ENCODE assay signal across 23 cellular contexts in the genomic region with DNA sequence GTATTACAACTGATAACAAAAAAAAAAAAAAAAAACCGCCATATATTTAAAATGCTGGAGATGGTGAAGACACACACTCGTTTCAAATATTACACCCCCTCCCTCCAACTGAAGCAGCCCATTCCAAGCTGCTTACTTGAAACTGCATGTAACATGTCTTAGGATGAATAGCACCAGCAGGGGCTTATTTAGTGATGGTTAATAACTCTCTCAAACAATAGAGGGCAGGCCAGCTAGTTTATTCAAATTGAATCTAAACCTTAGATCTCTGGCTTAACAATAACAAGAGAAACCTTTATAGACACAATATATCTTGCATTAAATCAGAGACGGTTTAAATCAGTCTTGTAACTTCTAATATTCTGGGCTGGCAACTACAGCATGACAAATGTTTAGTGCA. TPM values are rescaled to one million over a fixed set of nuclear protein-coding genes. Genes with fewer than 3 reads are reported as not detected.
DNase-seq lines count a peak whose midpoint lies in the region; ATAC-seq and TF ChIP-seq lines count a peak whose summit lies in the region.
"Had no signal": no experiment of that assay in that cellular context is flagged by ENCODE, and none has a peak within 500 bp of the region (broad histone marks: within the 10 kb centered on the region; RNA-seq: fewer than 3 reads in every experiment).

No MANE protein-coding gene starts in this region.

- no peaks in the 10 kb centered on the region for H3K9me3 ChIP-seq in GM23248 (ENCODE audit: low read depth)
- no peaks in the 10 kb centered on the region for H3K9me3 ChIP-seq in vagina
- H3K9me3 ChIP-seq: upper lobe of right lung had no signal

- in situ Hi-C loops in ACHN (cut with HindIII; ENCODE audit: low pct_ligation_motif_present, low pct_unique_long_range_greater_than_20kb, low sequenced_read_pairs): no loop called here
- in situ Hi-C loops in GM23248 (cut with MboI): loop anchor here (10.0 kb wide), 1 partner anchor 451 kb away; no protein-coding TSS in a partner anchor

- H3K4me1 ChIP-seq in GM23248 (ENCODE audit: insufficient read depth): peaks cover 6% of the 10 kb centered on the region
- no peaks in the 10 kb centered on the region for H3K4me1 ChIP-seq in vagina
- H3K4me1 ChIP-seq: parathyroid adenoma had no signal

- H3K36me3 ChIP-seq in GM23248 (ENCODE audit: low read depth) (peaks cover 39% of the 10 kb centered on the region), vagina (peaks cover 0 to 48% of the 10 kb centered on the region in 2 donors)

- H3K4me3 ChIP-seq in GM23248: no peak overlapping the region
- H3K4me3 ChIP-seq in fibroblast of mammary gland (ENCODE audit: control insufficient read depth, low read depth, low read length): no peak overlapping the region
- H3K4me3 ChIP-seq in vagina: no peak overlapping the region
- H3K4me3 ChIP-seq: smooth muscle cell, upper lobe of right lung had no signal

- no peak overlapping the region for H3K9ac ChIP-seq in GM23248
- H3K9ac ChIP-seq: parathyroid adenoma had no signal

- intact Hi-C loops in vagina (cut with DNase I): no loop called here

- DNase-seq in ACHN (peak; percentile 31), GM23248 (peak; percentile 15), RKO (ENCODE audit: low spot score) (peak; percentile 39), fibroblast of mammary gland (ENCODE audit: low read depth) (peak; percentile 28), OCI-M2 (lab: John Stamatoyannopoulos, UW; ENCODE audit: unreplicated experiment) (no peak), vagina (ENCODE audit: extremely low spot score in 2 of 2) (no peak), superior temporal gyrus (ENCODE audit: extremely low spot score) (no peak)
- DNase-seq: activated CD8-positive, alpha-beta memory T cell treated with anti-CD3 and anti-CD28 coated beads, Interleukin-2, amount 50 U/mL, for 48 hours; endodermal cell; H7; KG1; kidney glomerular epithelial cell; midbrain; NCI-H1694; upper lobe of right lung had no signal

- H3K27ac ChIP-seq in GM23248: no peak overlapping the region
- no peak overlapping the region for H3K27ac ChIP-seq in vagina
- H3K27ac ChIP-seq: parathyroid adenoma, upper lobe of right lung had no signal

- ATAC-seq in HG03045 (IDR thresholded peaks at IDR 0.05; ENCODE audit: unreplicated experiment): no peak
- ATAC-seq: activated CD4-positive, CD25-positive, alpha-beta regulatory T cell treated with anti-CD3 and anti-CD28 coated beads, Interleukin-2, amount 50 U/mL, for 24 hours; stimulated activated memory B cell treated with anti-CD40 and anti-IgM and Interleukin-4, amounts not matched to agents 10 μg/mL and 1 μg/mL and 100 μg/mL, for 72 hours; upper lobe of right lung had no signal

- H3K27me3 ChIP-seq in GM23248 (replicated peaks; ENCODE audit: insufficient read depth) (no peaks in the 10 kb centered on the region), vagina (no peaks in the 10 kb centered on the region)
- H3K27me3 ChIP-seq: upper lobe of right lung had no signal

- no peak for TF ChIP-seq POLR2A in vagina (IDR thresholded peaks at IDR 0.05)

- H4K20me1 ChIP-seq in GM23248 (ENCODE audit: insufficient read depth): no peaks in the 10 kb centered on the region

- TF ChIP-seq CTCF in fibroblast of mammary gland (conservative IDR thresholded peaks at IDR 0.05; ENCODE audit: control insufficient read depth, insufficient read depth, low read depth, low read length): peak; percentile 9
- no peak for TF ChIP-seq CTCF in vagina (IDR thresholded peaks at IDR 0.05)

- H3K4me2 ChIP-seq in GM23248 (ENCODE audit: unreplicated experiment): no peak overlapping the region
- H3K4me2 ChIP-seq: smooth muscle cell had no signal

- no peaks in the 10 kb centered on the region for H3F3A ChIP-seq in GM23248 (ENCODE audit: insufficient read depth)

- H3K9me2 ChIP-seq in GM23248 (ENCODE audit: insufficient read depth): no peaks in the 10 kb centered on the region

- H2AFZ ChIP-seq in GM23248: no peak overlapping the region
- H2AFZ ChIP-seq: parathyroid adenoma had no signal

- 81 to 87% methylated on average over 3 of the region's 3 CpGs for WGBS in GM23248 (ENCODE audit: low coverage in 1 of 2, low lambda C conversion rate in 2 of 2, missing lambda C conversion rate in 2 of 2), 2 experiments

- peaks cover 34% of the 10 kb centered on the region for H3K79me2 ChIP-seq in GM23248 (ENCODE audit: insufficient read depth)
- H3K79me2 ChIP-seq: parathyroid adenoma had no signal

RNA-seq across cellular contexts. Expression of a gene that starts 9.3 kb away (rescaled TPM):
- 7.8 and 9.7 TPM in 2 replicates for total RNA-seq in GM23248 (2014; rRNA removed; shearing (Covaris generic))
- polyA plus RNA-seq in GM23248 (2016; fragmentation: Nextera tagmentation; extraction: Ambion mirVana): 1.6 and 1.8 TPM in 2 replicates
- 13.8 TPM for total RNA-seq in vagina

RNA-seq across cellular contexts. Expression of a gene that starts 14.3 kb away (rescaled TPM):
- 29.5 and 36.2 TPM in 2 replicates for total RNA-seq in GM23248 (2014; rRNA removed; shearing (Covaris generic))
- polyA plus RNA-seq in GM23248 (2016; fragmentation: Nextera tagmentation; extraction: Ambion mirVana): 43.8 and 45.1 TPM in 2 replicates
- 28.0 TPM for total RNA-seq in vagina

RNA-seq across cellular contexts. Expression of a gene that starts 50.8 kb away (rescaled TPM):
- total RNA-seq in GM23248 (2014; rRNA removed; shearing (Covaris generic)): not detected in 2 replicates
- not detected in 2 replicates for polyA plus RNA-seq in GM23248 (2016; fragmentation: Nextera tagmentation; extraction: Ambion mirVana)
- total RNA-seq in vagina: not detected
- total RNA-seq: bronchial epithelial cell, RPMI7951, smooth muscle cell, upper lobe of right lung had no signal
- polyA plus RNA-seq: BJ, smooth muscle cell had no signal

Comparison
In these comparisons a context has a peak if more than half of its experiments do, and no peak if none do; other contexts are left out.
1. DNase-seq: peak in ACHN (single experiment), GM23248 (single experiment), RKO (single experiment) and fibroblast of mammary gland (single experiment); none in OCI-M2 (single experiment), vagina (0 of 2) and superior temporal gyrus (single experiment).